Comparison of ENCODE assay signal across 12 cellular contexts in genomic region chr11:86918943-86919342, GRCh38. TPM values are rescaled to one million over a fixed set of nuclear protein-coding genes. Genes with fewer than 3 reads are reported as not detected.
DNase-seq lines count a peak whose midpoint lies in the region; ATAC-seq and TF ChIP-seq lines count a peak whose summit lies in the region.
"Had no signal": no experiment of that assay in that cellular context is flagged by ENCODE, and none has a peak within 500 bp of the region (broad histone marks: within the 10 kb centered on the region; RNA-seq: fewer than 3 reads in every experiment).

No MANE protein-coding gene starts in this region.

- H3K4me1 Mint-ChIP-seq in activated T-helper 1 cell treated with anti-CD3 and anti-CD28 coated beads, Interleukin-12 subunit alpha, Interleukin-12 subunit beta, Interleukin-2, Interleukin-4 antibody, amounts not matched to agents 30 ng/mL and 10 ng/mL and 1 ng/mL, durations not matched to agents 14 hours and 24 hours and 36 hours (ENCODE audit: low read depth), result peaks cover 6% of the 10 kb centered on the region
- H3K4me1 Mint-ChIP-seq: activated T-helper 17 cell treated with anti-CD3 and anti-CD28 coated beads, Interleukin-2, amount 50 U/mL, for 72 hours had no signal

- H3K9ac ChIP-seq in SK-N-MC (ENCODE audit: insufficient read length), result peak overlapping the region; percentile 23
- H3K9ac ChIP-seq in trophoblast cell (ENCODE audit: low read length), result no peak overlapping the region

- no peak overlapping the region for H2AK5ac ChIP-seq in trophoblast cell (ENCODE audit: low read length)

- H3K4ac ChIP-seq in trophoblast cell (ENCODE audit: low read depth, low read length), result no peak overlapping the region

- H3K36me3 ChIP-seq in ACC112 (ENCODE audit: insufficient read depth, low read length) (no peaks in the 10 kb centered on the region), SK-N-MC (ENCODE audit: insufficient read depth, low read length) (no peaks in the 10 kb centered on the region), trophoblast cell (ENCODE audit: control insufficient read depth in 1 of 2, insufficient read depth in 2 of 2, low read length in 2 of 2) (no peaks in the 10 kb centered on the region)

- peak overlapping the region; percentile 35 for H4K91ac ChIP-seq in trophoblast cell (ENCODE audit: low read depth, low read length)

- H3K18ac ChIP-seq in trophoblast cell (ENCODE audit: low read length), result no peak overlapping the region

- no peak overlapping the region for H4K8ac ChIP-seq in trophoblast cell (ENCODE audit: low read depth, low read length)

- no peak overlapping the region for H3K4me3 Mint-ChIP-seq in activated T-helper 1 cell treated with anti-CD3 and anti-CD28 coated beads, Interleukin-12 subunit alpha, Interleukin-12 subunit beta, Interleukin-2, Interleukin-4 antibody, amounts not matched to agents 30 ng/mL and 10 ng/mL and 1 ng/mL, durations not matched to agents 14 hours and 24 hours and 36 hours
- H3K4me3 Mint-ChIP-seq: activated T-helper 17 cell treated with anti-CD3 and anti-CD28 coated beads, Interleukin-2, amount 50 U/mL, for 72 hours; naive thymus-derived CD4-positive, alpha-beta T cell had no signal

- H3K4me1 ChIP-seq in ACC112 (ENCODE audit: control insufficient read depth, insufficient read depth, low read length, unreplicated experiment) (peaks cover 42% of the 10 kb centered on the region), trophoblast cell (ENCODE audit: control insufficient read depth in 1 of 2, insufficient read depth in 2 of 2, low read length in 2 of 2) (peaks cover 3 to 7% of the 10 kb centered on the region in 2 experiments)

- H3K9me3 ChIP-seq in SK-N-MC (ENCODE audit: low read depth, low read length) (no peaks in the 10 kb centered on the region), trophoblast cell (ENCODE audit: insufficient read depth, low read depth, low read length) (no peaks in the 10 kb centered on the region)

- no peak for TF ChIP-seq CTCF in fibroblast of pulmonary artery (IDR thresholded peaks at IDR 0.05; ENCODE audit: low read length, missing control alignments)

- DNase-seq in SK-N-MC (ENCODE audit: low read depth, low spot score) (no peak), fibroblast of pulmonary artery (ENCODE audit: low read depth) (peak; percentile 34), trophoblast cell (no peak)
- no peak for DNase-seq in activated T-helper 1 cell treated with anti-CD3 and anti-CD28 coated beads, Interleukin-12 subunit alpha, Interleukin-12 subunit beta, Interleukin-2, Interleukin-4 antibody, amounts not matched to agents 30 ng/mL and 10 ng/mL and 1 ng/mL, durations not matched to agents 14 hours and 24 hours and 36 hours (ENCODE audit: low spot score)
- DNase-seq: activated CD4-positive, alpha-beta T cell treated with anti-CD3 and anti-CD28 coated beads, Interleukin-2, amount 50 U/mL, for 48 hours; effector memory CD4-positive, alpha-beta T cell had no signal

- no peak overlapping the region for H3K27ac Mint-ChIP-seq in activated T-helper 1 cell treated with anti-CD3 and anti-CD28 coated beads, Interleukin-12 subunit alpha, Interleukin-12 subunit beta, Interleukin-2, Interleukin-4 antibody, amounts not matched to agents 30 ng/mL and 10 ng/mL and 1 ng/mL, durations not matched to agents 14 hours and 24 hours and 36 hours
- H3K27ac Mint-ChIP-seq: activated T-helper 17 cell treated with anti-CD3 and anti-CD28 coated beads, Interleukin-2, amount 50 U/mL, for 72 hours; naive thymus-derived CD4-positive, alpha-beta T cell had no signal

- peak overlapping the region; percentile 94 for H2AFZ ChIP-seq in ACC112 (ENCODE audit: low read length, unreplicated experiment)
- H2AFZ ChIP-seq in trophoblast cell (ENCODE audit: insufficient read depth, low read length, poor library complexity), result no peak overlapping the region

- H3K79me2 ChIP-seq in ACC112 (ENCODE audit: control insufficient read depth, insufficient read depth, low read length, unreplicated experiment) (no peaks in the 10 kb centered on the region), trophoblast cell (ENCODE audit: control insufficient read depth, insufficient read depth, low read length, poor library complexity) (no peaks in the 10 kb centered on the region)

- peaks cover 15% of the 10 kb centered on the region for H3K27me3 Mint-ChIP-seq in activated T-helper 1 cell treated with anti-CD3 and anti-CD28 coated beads, Interleukin-12 subunit alpha, Interleukin-12 subunit beta, Interleukin-2, Interleukin-4 antibody, amounts not matched to agents 30 ng/mL and 10 ng/mL and 1 ng/mL, durations not matched to agents 14 hours and 24 hours and 36 hours (ENCODE audit: insufficient read depth)
- H3K27me3 Mint-ChIP-seq: activated T-helper 17 cell treated with anti-CD3 and anti-CD28 coated beads, Interleukin-2, amount 50 U/mL, for 72 hours had no signal

- H3K14ac ChIP-seq in trophoblast cell (ENCODE audit: low read length), result no peak overlapping the region

- peak overlapping the region; percentile 40 for H2BK120ac ChIP-seq in trophoblast cell (ENCODE audit: insufficient read depth, low read length, poor library complexity)

- intact Hi-C loops in activated T-helper 1 cell treated with anti-CD3 and anti-CD28 coated beads, Interleukin-12 subunit alpha, Interleukin-12 subunit beta, Interleukin-2, Interleukin-4 antibody, amounts not matched to agents 30 ng/mL and 10 ng/mL and 1 ng/mL, durations not matched to agents 14 hours and 24 hours and 36 hours (cut with micrococcal nuclease), result loop anchor here (1.0 to 10.0 kb wide), 4 partner anchors 49 to 1324 kb away; partner anchors contain the start of gene CCDC83

- peak overlapping the region; percentile 94 for H2BK12ac ChIP-seq in trophoblast cell (ENCODE audit: low read length)

- H3K27me3 ChIP-seq in ACC112 (ENCODE audit: insufficient read depth, low read length) (no peaks in the 10 kb centered on the region), trophoblast cell (ENCODE audit: insufficient read depth, low read length) (no peaks in the 10 kb centered on the region)

- H3K9me3 Mint-ChIP-seq in activated T-helper 1 cell treated with anti-CD3 and anti-CD28 coated beads, Interleukin-12 subunit alpha, Interleukin-12 subunit beta, Interleukin-2, Interleukin-4 antibody, amounts not matched to agents 30 ng/mL and 10 ng/mL and 1 ng/mL, durations not matched to agents 14 hours and 24 hours and 36 hours, result no peaks in the 10 kb centered on the region
- H3K9me3 Mint-ChIP-seq: activated T-helper 17 cell treated with anti-CD3 and anti-CD28 coated beads, Interleukin-2, amount 50 U/mL, for 72 hours; naive thymus-derived CD4-positive, alpha-beta T cell had no signal

- H3K4me2 ChIP-seq in trophoblast cell (ENCODE audit: low read length), result no peak overlapping the region

- ATAC-seq in GM18907 (IDR thresholded peaks at IDR 0.05; ENCODE audit: unreplicated experiment) (no peak), HG02981 (IDR thresholded peaks at IDR 0.05; ENCODE audit: unreplicated experiment) (no peak), GM19463 (IDR thresholded peaks at IDR 0.05; ENCODE audit: unreplicated experiment) (no peak)
- ATAC-seq: activated T-helper 17 cell treated with anti-CD3 and anti-CD28 coated beads, Interleukin-2, amount 50 U/mL, for 72 hours had no signal

- no peak overlapping the region for H2BK5ac ChIP-seq in trophoblast cell (ENCODE audit: low read depth, low read length, poor library complexity)

- H3K4me3 ChIP-seq in ACC112 (ENCODE audit: low read depth, low read length) (peak overlapping the region; percentile 50), SK-N-MC (no peak overlapping the region), fibroblast of pulmonary artery (replicated peaks; ENCODE audit: low read depth, low read length) (no peak overlapping the region), trophoblast cell (ENCODE audit: low read depth, low read length) (no peak overlapping the region)

- no peak overlapping the region for H4K12ac ChIP-seq in trophoblast cell (ENCODE audit: low read depth, low read length)

- no peak overlapping the region for H3K23ac ChIP-seq in trophoblast cell (ENCODE audit: low read length)

- no CpG with 5 or more reads among the region's 6 CpGs for WGBS in trophoblast cell (ENCODE audit: extremely low coverage, insufficient coverage, insufficient read length)

- H3K27ac ChIP-seq in ACC112 (ENCODE audit: low read depth, low read length) (peak overlapping the region; percentile 73), SK-N-MC (peak overlapping the region; percentile 48), trophoblast cell (ENCODE audit: low read depth, low read length) (no peak overlapping the region)

- H3K36me3 Mint-ChIP-seq in activated T-helper 1 cell treated with anti-CD3 and anti-CD28 coated beads, Interleukin-12 subunit alpha, Interleukin-12 subunit beta, Interleukin-2, Interleukin-4 antibody, amounts not matched to agents 30 ng/mL and 10 ng/mL and 1 ng/mL, durations not matched to agents 14 hours and 24 hours and 36 hours (ENCODE audit: low read depth), result no peaks in the 10 kb centered on the region
- H3K36me3 Mint-ChIP-seq: naive thymus-derived CD4-positive, alpha-beta T cell had no signal

- H3K79me1 ChIP-seq in trophoblast cell (ENCODE audit: low read length), result peaks cover 7% of the 10 kb centered on the region

RNA-seq across cellular contexts. Expression of gene FZD4, which starts 36.3 kb away (rescaled TPM):
- 2.8 and 3.0 TPM in 2 replicates for polyA plus RNA-seq in trophoblast cell (2013)
- 0.05 TPM in 1 of 2 replicates, not detected in the other for total RNA-seq in activated T-helper 1 cell treated with anti-CD3 and anti-CD28 coated beads, Interleukin-12 subunit alpha, Interleukin-12 subunit beta, Interleukin-2, Interleukin-4 antibody, amounts not matched to agents 30 ng/mL and 10 ng/mL and 1 ng/mL, durations not matched to agents 14 hours and 24 hours and 36 hours
- total RNA-seq: naive thymus-derived CD4-positive, alpha-beta T cell had no signal
- polyA plus RNA-seq: naive thymus-derived CD4-positive, alpha-beta T cell had no signal
